In genomic region chr5:56270568-56271392, GRCh38 we compare ENCODE assay signal across 7 cellular contexts. TPM values are rescaled to one million over a fixed set of nuclear protein-coding genes. Genes with fewer than 3 reads are reported as not detected.
DNase-seq lines count a peak whose midpoint lies in the region; ATAC-seq, FAIRE-seq and TF ChIP-seq lines count a peak whose summit lies in the region.

No MANE protein-coding gene starts in this region.

- H3K4me3 ChIP-seq in astrocyte (ENCODE audit: insufficient read depth, low read depth, low read length) (no peak overlapping the region), hepatocyte (no peak overlapping the region), small intestine (ENCODE audit: low read depth in 1 of 2, low read length in 2 of 2) (no peak overlapping the region)

- H3K79me2 ChIP-seq in astrocyte (ENCODE audit: insufficient read depth, low read length) (no peaks in the 10 kb centered on the region), hepatocyte (no peaks in the 10 kb centered on the region)

- WGBS in hepatocyte (ENCODE audit: low lambda C conversion rate, missing lambda C conversion rate): 29% methylated on average over 6 of the region's 6 CpGs
- 34 to 40% (median 38%) methylated on average over 6 of the region's 6 CpGs for WGBS in small intestine, 3 donors

- ATAC-seq in GM18498 (IDR thresholded peaks at IDR 0.05; ENCODE audit: unreplicated experiment): peak; percentile 92
- ATAC-seq in HG02798 (IDR thresholded peaks at IDR 0.05; ENCODE audit: poor library complexity, unreplicated experiment): peak; percentile 93

- H3K9me2 ChIP-seq in hepatocyte (replicated peaks; ENCODE audit: insufficient read depth): no peaks in the 10 kb centered on the region

- H4K20me1 ChIP-seq in astrocyte (ENCODE audit: insufficient read depth, low read length): no peaks in the 10 kb centered on the region
- H4K20me1 ChIP-seq in hepatocyte (ENCODE audit: insufficient read depth, poor library complexity, severe bottlenecking): no peaks in the 10 kb centered on the region

- H3K36me3 ChIP-seq in astrocyte (ENCODE audit: insufficient read depth, low read length) (no peaks in the 10 kb centered on the region), hepatocyte (replicated peaks; ENCODE audit: insufficient read depth, low read depth) (no peaks in the 10 kb centered on the region), small intestine (ENCODE audit: control insufficient read depth in 2 of 2, insufficient read depth in 2 of 2, low read length in 2 of 2) (no peaks in the 10 kb centered on the region)

- no peak overlapping the region for H3K4me3 Mint-ChIP-seq in astrocyte (ENCODE audit: unreplicated experiment)

- no peaks in the 10 kb centered on the region for H3K36me3 Mint-ChIP-seq in astrocyte (ENCODE audit: low read depth, unreplicated experiment)

- H3K27me3 Mint-ChIP-seq in astrocyte (ENCODE audit: low read depth, unreplicated experiment): peaks cover 1% of the 10 kb centered on the region

- no peaks in the 10 kb centered on the region for H3K9me3 ChIP-seq in astrocyte (ENCODE audit: insufficient read depth, low read depth, low read length)
- H3K9me3 ChIP-seq in hepatocyte (ENCODE audit: low read depth): no peaks in the 10 kb centered on the region
- no peaks in the 10 kb centered on the region for H3K9me3 ChIP-seq in small intestine (ENCODE audit: control insufficient read depth, low read depth)

- H3K4me1 Mint-ChIP-seq in astrocyte (ENCODE audit: low read depth, unreplicated experiment): peaks cover 1% of the 10 kb centered on the region

- H3K27ac ChIP-seq in astrocyte (ENCODE audit: low read depth, low read length): no peak overlapping the region
- H3K27ac ChIP-seq in hepatocyte: peak overlapping the region; percentile 16
- no peak overlapping the region for H3K27ac ChIP-seq in small intestine (ENCODE audit: low read depth in 1 of 2, low read length in 1 of 2)

- DNase-seq in NCI-H1694 (lab: John Stamatoyannopoulos, UW) (peak; percentile 53), T-helper 9 cell (peak; percentile 62), astrocyte (ENCODE audit: low read depth) (peak; percentile 49), hepatocyte (ENCODE audit: low spot score) (peak; percentile 92), small intestine (peak; percentile 78)

- no peaks in the 10 kb centered on the region for H3K27me3 ChIP-seq in astrocyte (ENCODE audit: insufficient read depth, low read length)
- H3K27me3 ChIP-seq in hepatocyte: no peaks in the 10 kb centered on the region
- H3K27me3 ChIP-seq in small intestine (ENCODE audit: control insufficient read depth in 2 of 2, insufficient read depth in 2 of 2, low read length in 2 of 2): no peaks in the 10 kb centered on the region

- H3K27ac Mint-ChIP-seq in astrocyte (ENCODE audit: unreplicated experiment): peak overlapping the region; percentile 14

- peaks cover 6% of the 10 kb centered on the region for H3K9me3 Mint-ChIP-seq in astrocyte (ENCODE audit: unreplicated experiment)

- H3K4me2 ChIP-seq in astrocyte (ENCODE audit: low read length) (no peak overlapping the region), hepatocyte (peak overlapping the region; percentile 5)

- H3K9ac ChIP-seq in astrocyte (ENCODE audit: low read length): no peak overlapping the region

- H2AFZ ChIP-seq in astrocyte (ENCODE audit: low read depth, low read length) (no peak overlapping the region), hepatocyte (no peak overlapping the region)

- no peaks in the 10 kb centered on the region for H3K4me1 ChIP-seq in astrocyte (ENCODE audit: insufficient read depth, low read length)
- H3K4me1 ChIP-seq in hepatocyte (ENCODE audit: insufficient read depth): peaks cover 7% of the 10 kb centered on the region
- H3K4me1 ChIP-seq in small intestine (ENCODE audit: control insufficient read depth in 2 of 2, insufficient read depth in 1 of 2, low read depth in 1 of 2, low read length in 1 of 2): no peaks in the 10 kb centered on the region

- TF ChIP-seq CTCF in astrocyte (IDR thresholded peaks at IDR 0.05; ENCODE audit: insufficient read depth, low read depth, low read length) (peak; percentile 100), hepatocyte (IDR thresholded peaks at IDR 0.05; ENCODE audit: poor library complexity) (peak; percentile 94)

- FAIRE-seq in astrocyte (lab: Jason Lieb, UNC) (peak; percentile 58), small intestine (lab: Jason Lieb, UNC) (no peak)

RNA-seq across cellular contexts. Expression of gene ANKRD55, which starts 37.6 kb away (rescaled TPM):
- total RNA-seq in astrocyte: not detected in 2 replicates
- total RNA-seq in hepatocyte: 0.20 and 0.28 TPM in 2 replicates
- 0.31 and 0.41 TPM in 2 replicates for polyA plus RNA-seq in hepatocyte
- polyA plus RNA-seq in small intestine: under 1 TPM in 1 of 3 donors, not detected in 2; 0.10 TPM
